In genomic region chr19:16594681-16595091, GRCh38 we compare ENCODE assay signal across 13 cellular contexts. TPM values are rescaled to one million over a fixed set of nuclear protein-coding genes. Genes with fewer than 3 reads are reported as not detected.
DNase-seq lines count a peak whose midpoint lies in the region; ATAC-seq, FAIRE-seq and TF ChIP-seq lines count a peak whose summit lies in the region.
"Had no signal": no experiment of that assay in that cellular context is flagged by ENCODE, and none has a peak within 500 bp of the region (broad histone marks: within the 10 kb centered on the region; RNA-seq: fewer than 3 reads in every experiment).

No MANE protein-coding gene starts in this region.

- CTCF ChIA-PET in T-cell (lab: Charles Lee) (no interaction called here), GM12878 (lab: Yijun Ruan, JAX) (interaction anchor here (1.0 kb wide), 1 partner anchor 23 kb away, joined by 3 read pairs; no protein-coding TSS in a partner anchor)

- peak overlapping the region; percentile 51; the same call in 1 of the 2 replicates for H3K4me3 ChIP-seq in GM12878
- H3K4me3 ChIP-seq: tibial artery had no signal

- no peak for DNase-seq in CD14-positive monocyte (ENCODE audit: low spot score)
- no peak for DNase-seq in GM19239 (ENCODE audit: insufficient read length, low spot score)
- peak in 28 of 34 experiments; percentile 20 to 66 (median 43) for DNase-seq in T-cell
- no peak for DNase-seq in GM12878 (ENCODE audit: low read depth, low spot score)
- no peak for DNase-seq in NCI-H345 (lab: John Stamatoyannopoulos, UW)
- DNase-seq in NCI-H2081 treated with DMSO at 0.1 percent for 48 hours (lab: John Stamatoyannopoulos, UW): no peak
- DNase-seq in NCI-H1092 treated with DMSO at 0.1 percent for 48 hours (lab: John Stamatoyannopoulos, UW): no peak
- DNase-seq: Calu3, GOT3, NCI-H1105 treated with DMSO at 0.1 percent for 48 hours, nucleus accumbens, tibial artery had no signal

- 12% methylated on average over 5 of the region's 5 CpGs for WGBS in GM12878 (ENCODE audit: insufficient coverage, insufficient replicate concordance, low lambda C conversion rate, missing lambda C conversion rate)

- H3K27ac Mint-ChIP-seq in CD14-positive monocyte: peak overlapping the region; percentile 1 to 86 (median 70)
- peak overlapping the region; percentile 87 to 89 for H3K27ac Mint-ChIP-seq in T-cell

- no peak for TF ChIP-seq POLR2A in GM12878 (IDR thresholded peaks at IDR 0.05; ENCODE audit: low read depth, low read length)

- peak overlapping the region; percentile 11 for H3K9ac ChIP-seq in GM12878 (ENCODE audit: control insufficient read depth, insufficient read depth, low read length)

- H4K20me1 ChIP-seq in GM12878 (ENCODE audit: control insufficient read depth, insufficient read depth): peaks cover 6% of the 10 kb centered on the region

- H3K27me3 Mint-ChIP-seq in CD14-positive monocyte (ENCODE audit: low read depth in 3 of 3) (peaks cover 0 to 2% (median 0%) of the 10 kb centered on the region in 3 donors), T-cell (no peaks in the 10 kb centered on the region)

- peak overlapping the region; percentile 90 for H3K4me2 ChIP-seq in GM12878 (ENCODE audit: control insufficient read depth, insufficient read depth)

- H3K4me1 ChIP-seq in GM12878 (ENCODE audit: control insufficient read depth, insufficient read depth, low read length): peaks cover 64% of the 10 kb centered on the region

- TF ChIP-seq CTCF in CD14-positive monocyte (IDR thresholded peaks at IDR 0.05) (no peak), GM12878 (IDR thresholded peaks at IDR 0.05 in 2 of 3, conservative IDR thresholded peaks at IDR 0.05 in 1 of 3; ENCODE audit: control insufficient read depth in 2 of 3, extremely low read depth in 1 of 3, insufficient read depth in 1 of 3, low read depth in 3 of 3, low read length in 3 of 3) (peak in 1 of 3 experiments; percentile 14; a peak in 1 of 6 replicates)

- peak in 1 of 2 experiments; percentile 32; a peak in 1 of 4 replicates for TF ChIP-seq EP300 in GM12878 (IDR thresholded peaks at IDR 0.05; ENCODE audit: borderline replicate concordance in 1 of 2, control insufficient read depth in 1 of 2, low read depth in 2 of 2, low read length in 2 of 2)

- no peak overlapping the region for H2AFZ ChIP-seq in GM12878 (ENCODE audit: control insufficient read depth, low read depth, low read length)

- peak; percentile 79 to 89 (median 82) for ATAC-seq in T-cell (replicated peaks in 1 of 4)
- peak; percentile 67 for ATAC-seq in GM12878
- ATAC-seq in GM18868 (IDR thresholded peaks at IDR 0.05; ENCODE audit: unreplicated experiment): no peak

- BruUV-seq in GM12878 (replicated peaks; lab: Mats Ljungman, UMichigan): no TSS peak

- in situ Hi-C loops in GM12878 (cut with MboI): loop anchor here (25.0 kb wide), 1 partner anchor 2007 kb away; the partner anchor contains the start of gene CLEC17A

- H3K36me3 Mint-ChIP-seq in CD14-positive monocyte (peaks cover 8 to 24% of the 10 kb centered on the region in 2 donors), T-cell (no peaks in the 10 kb centered on the region)

- H3K9me3 ChIP-seq in GM12878 (replicated peaks; ENCODE audit: control insufficient read depth, insufficient read depth, low read length): no peaks in the 10 kb centered on the region
- H3K9me3 ChIP-seq: tibial artery had no signal

- TF ChIP-seq RAD21 in GM12878 (IDR thresholded peaks at IDR 0.05; ENCODE audit: insufficient read depth, low read depth, low read length): no peak

- no peaks in the 10 kb centered on the region for H3K27me3 ChIP-seq in GM12878 (replicated peaks in 1 of 2; ENCODE audit: control insufficient read depth in 2 of 2, insufficient read depth in 2 of 2, low read length in 1 of 2)
- H3K27me3 ChIP-seq: tibial artery had no signal

- peaks cover 43% of the 10 kb centered on the region for H3K4me1 Mint-ChIP-seq in CD14-positive monocyte
- peaks cover 56 to 84% (median 81%) of the 10 kb centered on the region in 3 donors for H3K4me1 Mint-ChIP-seq in T-cell

- peak overlapping the region; percentile 85 for H3K27ac ChIP-seq in GM12878 (ENCODE audit: control insufficient read depth, insufficient read depth)
- H3K27ac ChIP-seq: tibial artery had no signal

- intact Hi-C loops in CD14-positive monocyte (cut with micrococcal nuclease): no loop called here
- intact Hi-C loops in GM12878 (cut with micrococcal nuclease; ENCODE audit: unreplicated experiment): no loop called here

- peaks cover 0 to 4% of the 10 kb centered on the region in 2 experiments; a peak in 3 of 4 replicates for H3K36me3 ChIP-seq in GM12878 (ENCODE audit: control insufficient read depth in 2 of 2, insufficient read depth in 2 of 2, low read length in 1 of 2)
- H3K36me3 ChIP-seq: tibial artery had no signal

- SMC1A ChIA-PET in GM12878 (lab: Charles Lee; ENCODE audit: uncharacterized antibody, unreplicated experiment): interaction anchor here (1.5 to 2.5 kb wide), 3 partner anchors 10 to 30 kb away, joined by 3 to 20 read pairs (median 6); no protein-coding TSS in a partner anchor

- H3K9me3 Mint-ChIP-seq in CD14-positive monocyte (no peaks in the 10 kb centered on the region), T-cell (no peaks in the 10 kb centered on the region)

- POLR2A ChIA-PET in T-cell (lab: Charles Lee) (no interaction called here), GM12878 (lab: Charles Lee) (interaction anchor here (0.9 to 13.1 kb wide), 6 partner anchors 10 to 31 kb away, joined by 3 to 220 read pairs (median 4); partner anchors contain the start of genes MED26 and SLC35E1)

- FAIRE-seq in GM19239 (lab: Jason Lieb, UNC) (peak; percentile 4), GM12878 (lab: Jason Lieb, UNC) (peak; percentile 70)

- RAD21 ChIA-PET in GM12878 (lab: Charles Lee; ENCODE audit: unreplicated experiment): interaction anchor here (1.9 to 11.3 kb wide), 3 partner anchors 10 to 31 kb away, joined by 8 to 169 read pairs (median 27); partner anchors contain the start of gene MED26

- peaks cover 91% of the 10 kb centered on the region for H3K79me2 ChIP-seq in GM12878 (ENCODE audit: control insufficient read depth, insufficient read depth, low read length)

- H3K4me3 Mint-ChIP-seq in CD14-positive monocyte (peak overlapping the region in 1 of 2 donors; percentile 67), T-cell (peak overlapping the region; percentile 66 to 67 (median 67))

RNA-seq across cellular contexts. Expression of gene SLC35E1, which starts 22.5 kb away (rescaled TPM):
- polyA plus RNA-seq in CD14-positive monocyte: 10 to 100 TPM; 12.1 to 13.5 TPM
- total RNA-seq in T-cell: 10 to 100 TPM; 32.7 to 67.5 (median 36.9) TPM
- 130 and 131 TPM in 2 replicates for total RNA-seq in GM12878 (2013; cell fraction: nucleolus; rRNA removed)
- 24.7 and 26.5 TPM in 2 replicates for total RNA-seq in GM12878 (2014; rRNA removed)
- 20.1 and 20.4 TPM in 2 replicates for total RNA-seq in GM12878 (2014; rRNA removed; fragmentation: Illumina TruSeq; extraction: Trizol)
- total RNA-seq in GM12878 (2021): 30.9 and 33.7 TPM in 2 replicates
- 23.4 TPM for polyA plus RNA-seq in GM12878 (2011; ENCODE audit: low read depth)
- polyA plus RNA-seq in GM12878 (2011; rRNA removed): 28.7 and 37.7 TPM in 2 replicates
- 42.7 and 47.6 TPM in 2 replicates for polyA plus RNA-seq in GM12878 (2011; cell fraction: cytosol; rRNA removed)
- polyA plus RNA-seq in GM12878 (2011; cell fraction: nucleus; rRNA removed): 45.6 and 46.8 TPM in 2 replicates
- polyA plus RNA-seq in GM12878 (2012): 32.1 and 35.8 TPM in 2 replicates
- polyA plus RNA-seq in GM12878 (2014; fragmentation: Illumina TruSeq; extraction: Trizol): 20.5 and 23.8 TPM in 2 replicates
- polyA plus RNA-seq in GM12878 (2014; fragmentation: Nextera tagmentation; extraction: Ambion mirVana): 10 to 100 TPM; 11.3 to 15.1 TPM
- 19.6 and 26.7 TPM in 2 replicates for polyA plus RNA-seq in GM12878 (2014; rRNA removed)
- polyA plus RNA-seq in GM12878 (2016; fragmentation: Nextera tagmentation; extraction: Ambion mirVana): 10 to 100 TPM; 12.6 to 20.0 TPM
- polyA minus RNA-seq in GM12878 (2011; rRNA and poly(A)+ RNA removed): 96.4 and 132 TPM in 2 replicates
- polyA minus RNA-seq in GM12878 (2011; cell fraction: cytosol; rRNA and poly(A)+ RNA removed): 29.0 and 31.5 TPM in 2 replicates
- 27.3 and 43.1 TPM in 2 replicates for polyA minus RNA-seq in GM12878 (2011; cell fraction: nucleus; rRNA and poly(A)+ RNA removed)

RNA-seq across cellular contexts. Expression of gene MED26, which starts 33.3 kb away (rescaled TPM):
- polyA plus RNA-seq in CD14-positive monocyte (1 to 10 TPM; 1.1 to 2.1 TPM), GM12878 (2011; rRNA removed) (10.0 and 14.0 TPM in 2 replicates), GM12878 (2014; fragmentation: Illumina TruSeq; extraction: Trizol) (3.6 and 8.0 TPM in 2 replicates), GM12878 (2014; fragmentation: Nextera tagmentation; extraction: Ambion mirVana) (1 to 10 TPM; 1.1 to 2.2 TPM), GM12878 (2014; rRNA removed) (12.4 and 15.2 TPM in 2 replicates), GM12878 (2016; fragmentation: Nextera tagmentation; extraction: Ambion mirVana) (10 to 100 TPM in 1 of 2 experiments, 1 to 10 TPM in 1; 9.2 to 10.1 TPM)
- total RNA-seq in T-cell (10 to 100 TPM; 14.7 to 42.0 (median 21.1) TPM), GM12878 (2014; rRNA removed) (13.8 and 15.3 TPM in 2 replicates), GM12878 (2014; rRNA removed; fragmentation: Illumina TruSeq; extraction: Trizol) (7.2 and 8.6 TPM in 2 replicates), GM12878 (2021) (20.2 and 21.4 TPM in 2 replicates)
- total RNA-seq in GM12878 (2013; cell fraction: nucleolus; rRNA removed): 44.3 and 46.5 TPM in 2 replicates
- polyA plus RNA-seq in GM12878 (2011; ENCODE audit: low read depth): 3.3 TPM
- 14.4 and 19.2 TPM in 2 replicates for polyA plus RNA-seq in GM12878 (2011; cell fraction: cytosol; rRNA removed)
- 18.8 and 19.7 TPM in 2 replicates for polyA plus RNA-seq in GM12878 (2011; cell fraction: nucleus; rRNA removed)
- polyA plus RNA-seq in GM12878 (2012): 7.8 and 10.8 TPM in 2 replicates
- polyA minus RNA-seq in GM12878 (2011; rRNA and poly(A)+ RNA removed): 19.0 and 25.2 TPM in 2 replicates
- polyA minus RNA-seq in GM12878 (2011; cell fraction: cytosol; rRNA and poly(A)+ RNA removed): 12.0 and 15.0 TPM in 2 replicates
- 21.2 and 41.1 TPM in 2 replicates for polyA minus RNA-seq in GM12878 (2011; cell fraction: nucleus; rRNA and poly(A)+ RNA removed)

RNA-seq across cellular contexts. Expression of gene CHERP, which starts 52.4 kb away (rescaled TPM):
- polyA plus RNA-seq in CD14-positive monocyte (1 to 10 TPM; 3.2 to 5.3 TPM), GM12878 (2011; rRNA removed) (3.2 and 5.1 TPM in 2 replicates), GM12878 (2014; fragmentation: Illumina TruSeq; extraction: Trizol) (3.5 and 17.6 TPM in 2 replicates), GM12878 (2014; fragmentation: Nextera tagmentation; extraction: Ambion mirVana) (1 to 10 TPM in 1 of 2 experiments, under 1 TPM in 1; 0.66 to 1.7 TPM), GM12878 (2014; rRNA removed) (24.0 and 42.2 TPM in 2 replicates), GM12878 (2016; fragmentation: Nextera tagmentation; extraction: Ambion mirVana) (10 to 100 TPM; 47.1 to 49.4 TPM)
- total RNA-seq in T-cell (10 to 100 TPM; 52.6 to 76.7 (median 70.3) TPM), GM12878 (2014; rRNA removed) (3.6 and 4.9 TPM in 2 replicates), GM12878 (2014; rRNA removed; fragmentation: Illumina TruSeq; extraction: Trizol) (6.8 and 7.2 TPM in 2 replicates), GM12878 (2021) (57.5 and 65.3 TPM in 2 replicates)
- 47.2 and 55.4 TPM in 2 replicates for total RNA-seq in GM12878 (2013; cell fraction: nucleolus; rRNA removed)
- polyA plus RNA-seq in GM12878 (2011; ENCODE audit: low read depth): 13.6 TPM
- 7.8 and 8.6 TPM in 2 replicates for polyA plus RNA-seq in GM12878 (2011; cell fraction: cytosol; rRNA removed)
- 45.6 and 76.2 TPM in 2 replicates for polyA plus RNA-seq in GM12878 (2011; cell fraction: nucleus; rRNA removed)
- polyA plus RNA-seq in GM12878 (2012): 34.7 and 37.6 TPM in 2 replicates
- polyA minus RNA-seq in GM12878 (2011; rRNA and poly(A)+ RNA removed): 4.5 and 8.6 TPM in 2 replicates
- polyA minus RNA-seq in GM12878 (2011; cell fraction: cytosol; rRNA and poly(A)+ RNA removed): 9.5 and 14.8 TPM in 2 replicates
- 15.5 and 27.3 TPM in 2 replicates for polyA minus RNA-seq in GM12878 (2011; cell fraction: nucleus; rRNA and poly(A)+ RNA removed)

Comparison
In these comparisons a context has a peak if more than half of its experiments do, and no peak if none do; other contexts are left out.
1. DNase-seq: peak in T-cell (28 of 34); none in CD14-positive monocyte (single experiment), GM19239 (single experiment), GM12878 (single experiment), NCI-H345 (single experiment), NCI-H2081 treated with DMSO at 0.1 percent for 48 hours (single experiment) and NCI-H1092 treated with DMSO at 0.1 percent for 48 hours (single experiment).